In genomic region chr17:57009737-57010445, GRCh38 we compare ENCODE assay signal across 7 cellular contexts. TPM values are rescaled to one million over a fixed set of nuclear protein-coding genes. Genes with fewer than 3 reads are reported as not detected.
A peak's percentile ranks its signal among the peaks of the same experiment; 100 is the strongest.
DNase-seq lines count a peak whose midpoint lies in the region; ATAC-seq, FAIRE-seq and TF ChIP-seq lines count a peak whose summit lies in the region.

No MANE protein-coding gene starts in this region.

- peaks cover 21 to 32% of the 10 kb centered on the region in 2 donors for H3K4me1 Mint-ChIP-seq in stimulated activated naive B cell treated with anti-CD40 and anti-IgM and Interleukin-4, amounts not matched to agents 10 μg/mL and 1 μg/mL and 100 μg/mL, for 72 hours

- H3K4ac ChIP-seq in H1 (replicated peaks; ENCODE audit: insufficient read length, low read depth, low read length), result no peak overlapping the region

- H3K4me2 ChIP-seq in H1 (ENCODE audit: insufficient read depth in 1 of 2, low read depth in 2 of 2, low read length in 2 of 2), result no peak overlapping the region

- no peaks in the 10 kb centered on the region for H4K20me1 ChIP-seq in H1 (replicated peaks in 1 of 2; ENCODE audit: control insufficient read depth in 1 of 2, insufficient read depth in 2 of 2, low read length in 2 of 2)

- no peaks in the 10 kb centered on the region for H3K9me3 Mint-ChIP-seq in stimulated activated naive B cell treated with anti-CD40 and anti-IgM and Interleukin-4, amounts not matched to agents 10 μg/mL and 1 μg/mL and 100 μg/mL, for 72 hours

- TF ChIP-seq CTCF in GM12875 (IDR thresholded peaks at IDR 0.05; ENCODE audit: borderline replicate concordance, insufficient read depth, low read depth, low read length) (peak; percentile 84), H1 (IDR thresholded peaks at IDR 0.05; ENCODE audit: control extremely low read depth in 1 of 3, insufficient read depth in 1 of 3, low read depth in 1 of 3, low read length in 3 of 3) (peak; percentile 69 to 85 (median 70))

- H3K4me3 Mint-ChIP-seq in stimulated activated naive B cell treated with anti-CD40 and anti-IgM and Interleukin-4, amounts not matched to agents 10 μg/mL and 1 μg/mL and 100 μg/mL, for 72 hours, result peak overlapping the region; percentile 11 to 38

- no peak overlapping the region for H3K14ac ChIP-seq in H1 (ENCODE audit: insufficient read length)

- TF ChIP-seq EP300 in H1 (IDR thresholded peaks at IDR 0.05; ENCODE audit: borderline replicate concordance in 1 of 2, low read depth in 2 of 2, low read length in 2 of 2), result no peak

- no peaks in the 10 kb centered on the region for H3K27me3 Mint-ChIP-seq in stimulated activated naive B cell treated with anti-CD40 and anti-IgM and Interleukin-4, amounts not matched to agents 10 μg/mL and 1 μg/mL and 100 μg/mL, for 72 hours

- H3K18ac ChIP-seq in H1 (ENCODE audit: extremely low read depth, low read length), result peak overlapping the region; percentile 33; the same call in 1 of the 2 replicates

- H3K27me3 ChIP-seq in H1 (replicated peaks in 1 of 4; ENCODE audit: control insufficient read depth in 3 of 4, extremely low read depth in 1 of 4, insufficient read depth in 3 of 4, low read length in 3 of 4), result no peaks in the 10 kb centered on the region

- H3K79me2 ChIP-seq in H1 (ENCODE audit: control insufficient read depth in 1 of 2, insufficient read depth in 2 of 2, low read length in 2 of 2), result no peaks in the 10 kb centered on the region

- no peaks in the 10 kb centered on the region for H3K23me2 ChIP-seq in H1 (ENCODE audit: low read depth, low read length)

- CTCF ChIA-PET in H1 (lab: Charles Lee; ENCODE audit: partially characterized antibody), result interaction anchor here (0.6 to 11.8 kb wide), 38 partner anchors 8 to 735 kb away, joined by 3 to 112 read pairs (median 5); partner anchors contain the start of genes AKAP1, CCDC182 and SCPEP1

- TF ChIP-seq POLR2A in H1 (IDR thresholded peaks at IDR 0.05; ENCODE audit: control extremely low read depth in 1 of 2, low read depth in 2 of 2, low read length in 2 of 2), result no peak

- FAIRE-seq in H1 (lab: Jason Lieb, UNC), result peak; percentile 91

- H2AFZ ChIP-seq in H1 (ENCODE audit: low read length), result peak overlapping the region; percentile 81

- DNase-seq in NCI-H526 treated with DMSO at 0.1 percent for 48 hours (lab: John Stamatoyannopoulos, UW) (peak; percentile 4), H1 (ENCODE audit: low read depth in 1 of 2, low spot score in 2 of 2) (peak; percentile 50 to 74), midbrain (lab: John Stamatoyannopoulos, UW) (peak; percentile 43)
- peak; percentile 37 to 49 for DNase-seq in activated CD4-positive, alpha-beta T cell treated with anti-CD3 and anti-CD28 coated beads, Interleukin-2, amount 50 U/mL, for 4 hours
- peak; percentile 31 for DNase-seq in stimulated activated naive B cell treated with anti-CD40 and anti-IgM and Interleukin-4, amounts not matched to agents 10 μg/mL and 1 μg/mL and 100 μg/mL, for 72 hours

- POLR2A ChIA-PET in H1 (lab: Charles Lee; ENCODE audit: partially characterized antibody), result interaction anchor here (0.6 to 1.2 kb wide), 5 partner anchors 12 to 112 kb away, joined by 3 to 4 read pairs (median 4); partner anchors contain the start of gene TRIM25

- H2BK120ac ChIP-seq in H1 (replicated peaks; ENCODE audit: low read depth, low read length), result peak overlapping the region; percentile 58

- H4K8ac ChIP-seq in H1 (ENCODE audit: extremely low read depth, insufficient read depth, low read length), result no peak overlapping the region

- peak overlapping the region; percentile 57 for H4K91ac ChIP-seq in H1 (replicated peaks; ENCODE audit: insufficient read length, low read length)

- peak; percentile 75 for ATAC-seq in HG03280 (IDR thresholded peaks at IDR 0.05; ENCODE audit: unreplicated experiment)
- ATAC-seq in stimulated activated naive B cell treated with anti-CD40 and anti-IgM and Interleukin-4, amounts not matched to agents 10 μg/mL and 1 μg/mL and 100 μg/mL, for 72 hours (replicated peaks), result peak; percentile 74 to 79

- peaks cover 0 to 3% (median 0%) of the 10 kb centered on the region in 4 experiments; a peak in 2 of 8 replicates for H3K36me3 ChIP-seq in H1 (ENCODE audit: control insufficient read depth in 2 of 4, insufficient read depth in 4 of 4, low read length in 3 of 4)

- no peak overlapping the region for H4K5ac ChIP-seq in H1 (ENCODE audit: insufficient read length, low read depth, low read length)

- H3K23ac ChIP-seq in H1 (ENCODE audit: insufficient read length), result no peak overlapping the region

- TF ChIP-seq RAD21 in H1 (IDR thresholded peaks at IDR 0.05 in 1 of 2, conservative IDR thresholded peaks at IDR 0.05 in 1 of 2; ENCODE audit: low read depth in 2 of 2, low read length in 2 of 2), result peak; percentile 59 to 70

- no peak overlapping the region for H3K9ac ChIP-seq in H1 (replicated peaks in 1 of 4; ENCODE audit: extremely low read depth in 1 of 4, low read depth in 3 of 4, low read length in 3 of 4)

- no peak overlapping the region for H3K27ac ChIP-seq in H1 (ENCODE audit: low read depth, low read length)

- peak overlapping the region; percentile 38; the same call in 1 of the 2 replicates for H2BK20ac ChIP-seq in H1 (ENCODE audit: low read length)

- H3K4me3 ChIP-seq in GM12875 (ENCODE audit: low read depth, low read length) (peak overlapping the region; percentile 5), H1 (ENCODE audit: extremely low read depth in 1 of 4, insufficient read depth in 2 of 4, low read depth in 3 of 4, low read length in 4 of 4) (no peak overlapping the region)

- no peak overlapping the region for H2AK5ac ChIP-seq in H1 (ENCODE audit: low read depth, low read length)

- H3K79me1 ChIP-seq in H1 (ENCODE audit: low read depth, low read length), result no peaks in the 10 kb centered on the region

- no peaks in the 10 kb centered on the region for H3K9me3 ChIP-seq in H1 (ENCODE audit: insufficient read depth in 2 of 2, low read depth in 1 of 2, low read length in 1 of 2)

- peak overlapping the region; percentile 78; the same call in 1 of the 2 replicates for H2BK12ac ChIP-seq in H1 (ENCODE audit: low read depth, low read length)

- H2BK5ac ChIP-seq in H1 (ENCODE audit: low read depth, low read length), result 0 out of 2 replicates have a peak overlapping the region, but pooled peaks have one; percentile 75

- H3K4me1 ChIP-seq in H1 (replicated peaks in 1 of 4; ENCODE audit: control insufficient read depth in 3 of 4, insufficient read depth in 4 of 4, low read length in 3 of 4), result peaks cover 0 to 10% (median 3%) of the 10 kb centered on the region in 4 experiments; a peak in 4 of 7 replicates

- H3K27ac Mint-ChIP-seq in stimulated activated naive B cell treated with anti-CD40 and anti-IgM and Interleukin-4, amounts not matched to agents 10 μg/mL and 1 μg/mL and 100 μg/mL, for 72 hours, result no peak overlapping the region

- peaks cover 14 to 19% of the 10 kb centered on the region in 2 donors for H3K36me3 Mint-ChIP-seq in stimulated activated naive B cell treated with anti-CD40 and anti-IgM and Interleukin-4, amounts not matched to agents 10 μg/mL and 1 μg/mL and 100 μg/mL, for 72 hours

- H2BK15ac ChIP-seq in H1 (ENCODE audit: low read length), result no peak overlapping the region; the same call in 1 of the 2 replicates

- no peak overlapping the region for H3K56ac ChIP-seq in H1 (replicated peaks; ENCODE audit: insufficient read length, low read depth, low read length)

- WGBS in H1 (ENCODE audit: extremely low coverage in 1 of 2, insufficient coverage in 1 of 2, insufficient read length in 1 of 2, insufficient replicate concordance in 2 of 2, low coverage in 1 of 2, low lambda C conversion rate in 2 of 2, missing lambda C conversion rate in 1 of 2), 2 experiments, result 58% methylated on average over 7 of the region's 7 CpGs; no CpG with 5 or more reads in 1 of the 2 experiments

TF ChIP-seq in H1, 55 proteins besides CTCF, POLR2A, EP300 and RAD21:
- TF ChIP-seq TEAD4 (IDR thresholded peaks at IDR 0.05; ENCODE audit: low read depth, low read length) (0 out of 2 replicates have a peak, but pooled peaks have one; percentile 3), CTBP2 (IDR thresholded peaks at IDR 0.05; ENCODE audit: borderline replicate concordance, insufficient read depth, insufficient read length, low read length) (no peak), GTF2F1 (IDR thresholded peaks at IDR 0.05; ENCODE audit: borderline replicate concordance, low read depth, low read length) (no peak), BCL11A (IDR thresholded peaks at IDR 0.05; ENCODE audit: low read depth in 2 of 2, low read length in 2 of 2) (no peak), NANOG (IDR thresholded peaks at IDR 0.05; ENCODE audit: insufficient read depth, low read depth, low read length, poor library complexity, severe bottlenecking) (peak; percentile 74), YY1 (IDR thresholded peaks at IDR 0.05; ENCODE audit: low read depth, low read length) (0 out of 2 replicates have a peak, but pooled peaks have one; percentile 38), CREB1 (IDR thresholded peaks at IDR 0.05) (no peak)

RNA-seq across cellular contexts. Expression of gene SCPEP1, which starts 32.0 kb away (rescaled TPM):
- 48.8 and 52.6 TPM in 2 replicates for total RNA-seq in H1 (2021; fragmentation: NEBNext Ultra II Directional; extraction: Animal tissue kit (Norgen Biotek cat#: 25700))
- 26.8 and 30.7 TPM in 2 replicates for polyA plus RNA-seq in H1 (2011; rRNA removed)
- polyA plus RNA-seq in H1 (2011; cell fraction: cytosol; rRNA removed), result 37.0 TPM
- 39.2 TPM for polyA plus RNA-seq in H1 (2011; cell fraction: nucleus; rRNA removed)
- polyA plus RNA-seq in H1 (2012, experiment 1 of 2), result 51.8 to 53.7 TPM (median 53.1 TPM) in 4 replicates
- polyA plus RNA-seq in H1 (2012, experiment 2 of 2), result 19.9 TPM
- 71.5 TPM for polyA plus RNA-seq in H1 (2013, experiment 1 of 2)
- polyA plus RNA-seq in H1 (2013, experiment 2 of 2), result 70.7 TPM
- 16.4 and 16.6 TPM in 2 replicates for polyA minus RNA-seq in H1 (2011; rRNA and poly(A)+ RNA removed)
- polyA minus RNA-seq in H1 (2011; cell fraction: cytosol; rRNA and poly(A)+ RNA removed), result 21.4 TPM
- 17.1 TPM for polyA minus RNA-seq in H1 (2011; cell fraction: nucleus; rRNA and poly(A)+ RNA removed)

RNA-seq across cellular contexts. Expression of gene COIL, which starts 49.0 kb away (rescaled TPM):
- total RNA-seq in H1 (2021; fragmentation: NEBNext Ultra II Directional; extraction: Animal tissue kit (Norgen Biotek cat#: 25700)), result 21.3 and 23.6 TPM in 2 replicates
- 3.1 and 5.2 TPM in 2 replicates for polyA plus RNA-seq in H1 (2011; rRNA removed)
- polyA plus RNA-seq in H1 (2011; cell fraction: cytosol; rRNA removed), result 7.3 TPM
- polyA plus RNA-seq in H1 (2011; cell fraction: nucleus; rRNA removed), result 2.5 TPM
- polyA plus RNA-seq in H1 (2012, experiment 1 of 2), result 13.2 to 16.5 TPM (median 13.9 TPM) in 4 replicates
- polyA plus RNA-seq in H1 (2012, experiment 2 of 2), result 2.0 TPM
- 19.4 TPM for polyA plus RNA-seq in H1 (2013, experiment 1 of 2)
- polyA plus RNA-seq in H1 (2013, experiment 2 of 2), result 18.7 TPM
- polyA minus RNA-seq in H1 (2011; rRNA and poly(A)+ RNA removed), result 5.0 and 6.5 TPM in 2 replicates
- 4.5 TPM for polyA minus RNA-seq in H1 (2011; cell fraction: cytosol; rRNA and poly(A)+ RNA removed)
- polyA minus RNA-seq in H1 (2011; cell fraction: nucleus; rRNA and poly(A)+ RNA removed), result 7.6 TPM

Comparison
In these comparisons a context has a peak if more than half of its experiments do, and no peak if none do; other contexts are left out.
1. DNase-seq: peak in every context shown above with its lines; median percentile 62 in H1; 43 in activated CD4-positive, alpha-beta T cell treated with anti-CD3 and anti-CD28 coated beads, Interleukin-2, amount 50 U/mL, for 4 hours; 43 in midbrain; 31 in stimulated activated naive B cell treated with anti-CD40 and anti-IgM and Interleukin-4, amounts not matched to agents 10 μg/mL and 1 μg/mL and 100 μg/mL, for 72 hours; 4 in NCI-H526 treated with DMSO at 0.1 percent for 48 hours.